17 cellular contexts compared by ENCODE assay signal in the genomic region with DNA sequence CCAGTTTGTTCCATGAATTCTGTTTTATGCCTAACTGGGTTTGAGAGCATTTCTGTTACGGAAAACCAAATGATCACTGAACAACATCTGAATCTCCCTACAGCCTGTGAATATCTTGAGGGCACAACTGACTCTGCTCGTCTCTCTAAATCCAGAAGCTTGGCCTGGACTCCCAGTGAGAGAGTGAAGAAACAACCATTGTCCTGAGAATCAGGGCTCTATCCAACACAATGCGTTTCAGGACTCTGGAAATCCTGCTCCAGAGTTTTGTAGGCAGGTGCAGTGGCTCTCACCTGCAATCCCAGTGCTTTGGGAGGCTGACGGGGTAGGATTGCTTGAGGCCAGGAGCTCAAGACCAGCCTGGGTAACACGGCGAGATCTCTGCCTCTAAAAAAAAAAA. TPM values are rescaled to one million over a fixed set of nuclear protein-coding genes. Genes with fewer than 3 reads are reported as not detected.
DNase-seq lines count a peak whose midpoint lies in the region; ATAC-seq, FAIRE-seq and TF ChIP-seq lines count a peak whose summit lies in the region.
"Had no signal": no experiment of that assay in that cellular context is flagged by ENCODE, and none has a peak within 500 bp of the region (broad histone marks: within the 10 kb centered on the region; RNA-seq: fewer than 3 reads in every experiment).

No MANE protein-coding gene starts in this region.

- H3K4me3 ChIP-seq in Loucy (ENCODE audit: low read length, poor library complexity, severe bottlenecking) = no peak overlapping the region
- no peak overlapping the region for H3K4me3 ChIP-seq in dorsolateral prefrontal cortex
- H3K4me3 ChIP-seq in neural progenitor cell = no peak overlapping the region
- H3K4me3 ChIP-seq in heart right ventricle = no peak overlapping the region
- H3K4me3 ChIP-seq in small intestine (ENCODE audit: low read depth in 1 of 2, low read length in 2 of 2) = no peak overlapping the region
- H3K4me3 ChIP-seq in PC-9 = no peak overlapping the region
- H3K4me3 ChIP-seq: BLaER1 treated with 17β-estradiol and CSF1 and Interleukin-3, amounts not matched to agents 10 nM and 100 nM; HAP-1 had no signal

- H3K27me3 ChIP-seq in Loucy (ENCODE audit: insufficient read depth, low read length, poor library complexity, severe bottlenecking) (no peaks in the 10 kb centered on the region), dorsolateral prefrontal cortex (no peaks in the 10 kb centered on the region), neural progenitor cell (no peaks in the 10 kb centered on the region), heart right ventricle (no peaks in the 10 kb centered on the region), small intestine (ENCODE audit: control insufficient read depth in 2 of 2, insufficient read depth in 2 of 2, low read length in 2 of 2) (no peaks in the 10 kb centered on the region), PC-9 (ENCODE audit: insufficient read depth, low read depth) (no peaks in the 10 kb centered on the region)
- H3K27me3 ChIP-seq: BLaER1 treated with 17β-estradiol and CSF1 and Interleukin-3, amounts not matched to agents 10 nM and 100 nM had no signal

- no peaks in the 10 kb centered on the region for H4K20me1 ChIP-seq in Loucy (ENCODE audit: insufficient read depth, low read length, poor library complexity, severe bottlenecking)
- no peaks in the 10 kb centered on the region for H4K20me1 ChIP-seq in neural progenitor cell (ENCODE audit: low read depth)
- H4K20me1 ChIP-seq in PC-9 (ENCODE audit: insufficient read depth) = no peaks in the 10 kb centered on the region
- H4K20me1 ChIP-seq: BLaER1 treated with 17β-estradiol and CSF1 and Interleukin-3, amounts not matched to agents 10 nM and 100 nM had no signal

- H3K27ac ChIP-seq in dorsolateral prefrontal cortex (peak overlapping the region in 56 of 59 donors; percentile 37 to 90 (median 77)), neural progenitor cell (no peak overlapping the region), substantia nigra (ENCODE audit: low read depth, low read length, poor library complexity, severe bottlenecking) (peak overlapping the region; percentile 77), heart right ventricle (no peak overlapping the region), small intestine (ENCODE audit: low read depth in 1 of 2, low read length in 1 of 2) (no peak overlapping the region), PC-9 (no peak overlapping the region)
- H3K27ac ChIP-seq: BLaER1 treated with 17β-estradiol and CSF1 and Interleukin-3, amounts not matched to agents 10 nM and 100 nM had no signal

- H3F3A ChIP-seq in Loucy (ENCODE audit: low read depth) (no peaks in the 10 kb centered on the region), neural progenitor cell (ENCODE audit: low read depth) (peaks cover 21% of the 10 kb centered on the region), PC-9 (ENCODE audit: insufficient read depth, low read depth) (no peaks in the 10 kb centered on the region)

- no peak for ATAC-seq in heart right ventricle
- ATAC-seq: CD8-positive, alpha-beta T cell had no signal

- CTCF ChIA-PET in PC-9 (lab: Charles Lee) = interaction anchor here (0.5 to 1.6 kb wide), 2 partner anchors 67 to 541 kb away, joined by 4 to 5 read pairs; no protein-coding TSS in a partner anchor

- H3K9me3 ChIP-seq in Loucy (ENCODE audit: insufficient read depth, low read depth, low read length) (peaks cover 6% of the 10 kb centered on the region; the same call in 1 of the 2 replicates), neural progenitor cell (ENCODE audit: low read depth) (no peaks in the 10 kb centered on the region), heart right ventricle (peaks cover 0 to 10% (median 1%) of the 10 kb centered on the region in 11 donors), small intestine (ENCODE audit: control insufficient read depth, low read depth) (no peaks in the 10 kb centered on the region), PC-9 (ENCODE audit: insufficient read depth, low read depth) (no peaks in the 10 kb centered on the region; the same call in 1 of the 2 replicates)

- 94 to 96% methylated on average over 6 of the region's 6 CpGs for WGBS in heart right ventricle, 2 donors
- WGBS in small intestine, 3 donors = 91 to 95% (median 94%) methylated on average over 6 of the region's 6 CpGs

- no TSS peak for BruUV-seq in PC-9 (replicated peaks; lab: Mats Ljungman, UMichigan)

- 0 out of 2 replicates have a peak overlapping the region, but pooled peaks have one; percentile 34 for H2AFZ ChIP-seq in Loucy (ENCODE audit: low read length)
- H2AFZ ChIP-seq in neural progenitor cell (replicated peaks) = peak overlapping the region; percentile 43
- H2AFZ ChIP-seq in PC-9 = no peak overlapping the region

- no peak overlapping the region for H3K4me3 Mint-ChIP-seq in neural progenitor cell
- H3K4me3 Mint-ChIP-seq: B cell; CD8-positive, alpha-beta T cell had no signal

- H3K4me2 ChIP-seq in Loucy (ENCODE audit: low read depth, low read length, poor library complexity, severe bottlenecking) (no peak overlapping the region), neural progenitor cell (peak overlapping the region; percentile 24), PC-9 (no peak overlapping the region)
- H3K4me2 ChIP-seq: BLaER1 treated with 17β-estradiol and CSF1 and Interleukin-3, amounts not matched to agents 10 nM and 100 nM had no signal

- peaks cover 12% of the 10 kb centered on the region for H3K9me3 Mint-ChIP-seq in neural progenitor cell
- H3K9me3 Mint-ChIP-seq: CD8-positive, alpha-beta T cell had no signal

- peaks cover 2% of the 10 kb centered on the region for H3K4me1 Mint-ChIP-seq in neural progenitor cell

- TF ChIP-seq CTCF in Loucy (conservative IDR thresholded peaks at IDR 0.05; ENCODE audit: low read length) (no peak), dorsolateral prefrontal cortex (IDR thresholded peaks at IDR 0.05 in 54 of 56, conservative IDR thresholded peaks at IDR 0.05 in 2 of 56; ENCODE audit: low read depth in 1 of 56, partially characterized antibody in 56 of 56) (no peak), neural progenitor cell (IDR thresholded peaks at IDR 0.05) (no peak), heart right ventricle (IDR thresholded peaks at IDR 0.05) (no peak), PC-9 (conservative IDR thresholded peaks at IDR 0.05) (no peak)

- intact Hi-C loops in dorsolateral prefrontal cortex (cut with DNase I) (no loop called here), heart right ventricle (cut with DNase I) (loop anchor here in 6 of 10 donors (5.0 kb wide), 1 partner anchor 78 kb away; no protein-coding TSS in a partner anchor), PC-9 (cut with micrococcal nuclease; ENCODE audit: unreplicated experiment) (no loop called here)

- H3K36me3 ChIP-seq in Loucy (ENCODE audit: insufficient read depth, low read length) = no peaks in the 10 kb centered on the region
- H3K36me3 ChIP-seq in neural progenitor cell = no peaks in the 10 kb centered on the region
- no peaks in the 10 kb centered on the region for H3K36me3 ChIP-seq in heart right ventricle
- no peaks in the 10 kb centered on the region for H3K36me3 ChIP-seq in small intestine (ENCODE audit: control insufficient read depth in 2 of 2, insufficient read depth in 2 of 2, low read length in 2 of 2)
- H3K36me3 ChIP-seq in PC-9 (ENCODE audit: low read depth) = no peaks in the 10 kb centered on the region
- H3K36me3 ChIP-seq: BLaER1 treated with 17β-estradiol and CSF1 and Interleukin-3, amounts not matched to agents 10 nM and 100 nM; HAP-1 had no signal

- no peaks in the 10 kb centered on the region for H3K79me2 ChIP-seq in Loucy (ENCODE audit: insufficient read depth, low read length)
- H3K79me2 ChIP-seq in neural progenitor cell (ENCODE audit: low read depth) = no peaks in the 10 kb centered on the region
- no peaks in the 10 kb centered on the region for H3K79me2 ChIP-seq in PC-9 (ENCODE audit: low read depth)

- no peaks in the 10 kb centered on the region for H3K9me2 ChIP-seq in Loucy (replicated peaks; ENCODE audit: low read depth, low read length)
- H3K9me2 ChIP-seq in PC-9 (ENCODE audit: insufficient read depth) = no peaks in the 10 kb centered on the region

- H3K9ac ChIP-seq in Loucy (ENCODE audit: low read depth, low read length, poor library complexity, severe bottlenecking) = peak overlapping the region; percentile 32
- H3K9ac ChIP-seq in neural progenitor cell = no peak overlapping the region
- H3K9ac ChIP-seq: BLaER1 treated with 17β-estradiol and CSF1 and Interleukin-3, amounts not matched to agents 10 nM and 100 nM had no signal

- no peaks in the 10 kb centered on the region for H3K36me3 Mint-ChIP-seq in neural progenitor cell
- H3K36me3 Mint-ChIP-seq: CD8-positive, alpha-beta T cell had no signal

- DNase-seq in dorsolateral prefrontal cortex = no peak
- peak; percentile 34 for DNase-seq in neural progenitor cell (ENCODE audit: low spot score)
- DNase-seq in substantia nigra (lab: John Stamatoyannopoulos, UW) = peak in 2 of 49 donors; percentile 29 to 37
- no peak for DNase-seq in NCI-H2196 treated with DMSO at 0.1 percent for 48 hours (lab: John Stamatoyannopoulos, UW; ENCODE audit: unreplicated experiment)
- DNase-seq in heart right ventricle = no peak
- DNase-seq in small intestine = no peak
- DNase-seq in PC-9 = no peak
- DNase-seq: 8988T; Calu3; CD8-positive, alpha-beta T cell; DMS79 treated with DMSO at 0.1 percent for 48 hours; GF-D8 had no signal

- FAIRE-seq in small intestine (lab: Jason Lieb, UNC) = no peak

- H3K27me3 Mint-ChIP-seq in neural progenitor cell (ENCODE audit: insufficient read depth, low read depth) = peaks cover 16% of the 10 kb centered on the region

- H3K27ac Mint-ChIP-seq in neural progenitor cell = no peak overlapping the region
- H3K27ac Mint-ChIP-seq: B cell; CD8-positive, alpha-beta T cell had no signal

- peaks cover 25% of the 10 kb centered on the region for H3K4me1 ChIP-seq in Loucy (ENCODE audit: insufficient read depth, low read length, poor library complexity, severe bottlenecking)
- H3K4me1 ChIP-seq in neural progenitor cell = peaks cover 17% of the 10 kb centered on the region
- H3K4me1 ChIP-seq in heart right ventricle = peaks cover 0 to 10% (median 0%) of the 10 kb centered on the region in 9 donors
- no peaks in the 10 kb centered on the region for H3K4me1 ChIP-seq in small intestine (ENCODE audit: control insufficient read depth in 2 of 2, insufficient read depth in 1 of 2, low read depth in 1 of 2, low read length in 1 of 2)
- no peaks in the 10 kb centered on the region for H3K4me1 ChIP-seq in PC-9 (replicated peaks; ENCODE audit: insufficient read depth)
- H3K4me1 ChIP-seq: BLaER1 treated with 17β-estradiol and CSF1 and Interleukin-3, amounts not matched to agents 10 nM and 100 nM; HAP-1 had no signal

- POLR2A ChIA-PET in PC-9 (lab: Charles Lee; ENCODE audit: unreplicated experiment) = no interaction called here

RNA-seq across cellular contexts. Expression of a gene that starts 7.8 kb away (rescaled TPM):
- total RNA-seq in dorsolateral prefrontal cortex (100 to 1,000 TPM in 23 of 120 experiments, 10 to 100 TPM in 97; 43.4 to 233 (median 75.7) TPM), neural progenitor cell (ENCODE audit: low replicate concordance) (16.1 and 18.4 TPM in 2 replicates), heart right ventricle (10 to 100 TPM in 7 of 10 donors, 1 to 10 TPM in 3; 8.4 to 16.5 (median 11.2) TPM), PC-9 (2021) (6.7 and 8.8 TPM in 2 replicates)
- polyA plus RNA-seq in heart right ventricle (1 to 10 TPM; 2.8 to 4.3 TPM), small intestine (1 to 10 TPM; 1.6 to 4.3 (median 4.1) TPM)
- total RNA-seq: HT-29 had no signal

Comparison
In these comparisons a context has a peak if more than half of its experiments do, and no peak if none do; other contexts are left out.
1. H3K27ac ChIP-seq: peak in dorsolateral prefrontal cortex (56 of 59) and substantia nigra (single experiment); none in neural progenitor cell (single experiment), heart right ventricle (0 of 10), small intestine (0 of 2) and PC-9 (single experiment).
2. intact Hi-C loops: an anchor here in heart right ventricle (5.0 kb wide); none called in dorsolateral prefrontal cortex and PC-9.